ENCODE assay signal across 20 cellular contexts in genomic region chr7:159229683-159230475, GRCh38.
"Had no signal": no experiment of that assay in that cellular context is flagged by ENCODE, and none has a peak within 500 bp of the region (broad histone marks: within the 10 kb centered on the region; RNA-seq: fewer than 3 reads in every experiment).

No MANE protein-coding gene starts in this region.

- H3K4me1 Mint-ChIP-seq: endodermal cell, memory B cell had no signal

- H3K9me3 Mint-ChIP-seq: effector memory CD8-positive, alpha-beta T cell had no signal

- H3K4me3 ChIP-seq: coronary artery, gastroesophageal sphincter, heart right ventricle, left lung, lower lobe of right lung had no signal

- H3K27me3 Mint-ChIP-seq: effector memory CD8-positive, alpha-beta T cell had no signal

- ATAC-seq: effector memory CD8-positive, alpha-beta T cell; esophagus mucosa; foreskin keratinocyte; gastroesophageal sphincter; heart right ventricle; left cardiac atrium; left lung; left ventricle myocardium superior; lower lobe of right lung had no signal

- H3K36me3 ChIP-seq: gastroesophageal sphincter, heart right ventricle, left lung, lower lobe of right lung had no signal

- H3K27ac ChIP-seq: coronary artery, epithelial cell of prostate, foreskin keratinocyte, gastroesophageal sphincter, heart right ventricle, left lung, lower lobe of right lung had no signal

- H3K4me1 ChIP-seq: foreskin keratinocyte, left lung, lower lobe of right lung had no signal

- H3K27ac Mint-ChIP-seq: effector memory CD8-positive, alpha-beta T cell; endodermal cell; memory B cell had no signal

- DNase-seq: dermis blood vessel endothelial cell; effector CD8-positive, alpha-beta T cell; effector memory CD8-positive, alpha-beta T cell; endodermal cell; erythroblast; foreskin keratinocyte; glutamatergic neuron; heart right ventricle; hippocampal formation; left cardiac atrium; left lung; left ventricle myocardium superior; lower lobe of right lung; mesendoderm; midbrain had no signal

- H3K9me3 ChIP-seq: gastroesophageal sphincter, heart right ventricle, lower lobe of right lung had no signal

- H3K36me3 Mint-ChIP-seq: memory B cell had no signal

- H3K4me3 Mint-ChIP-seq: effector memory CD8-positive, alpha-beta T cell; endodermal cell; memory B cell had no signal

- H3K27me3 ChIP-seq: foreskin keratinocyte, gastroesophageal sphincter, heart right ventricle, left lung had no signal
